Comparison of ENCODE assay signal across 8 cellular contexts in the genomic region with DNA sequence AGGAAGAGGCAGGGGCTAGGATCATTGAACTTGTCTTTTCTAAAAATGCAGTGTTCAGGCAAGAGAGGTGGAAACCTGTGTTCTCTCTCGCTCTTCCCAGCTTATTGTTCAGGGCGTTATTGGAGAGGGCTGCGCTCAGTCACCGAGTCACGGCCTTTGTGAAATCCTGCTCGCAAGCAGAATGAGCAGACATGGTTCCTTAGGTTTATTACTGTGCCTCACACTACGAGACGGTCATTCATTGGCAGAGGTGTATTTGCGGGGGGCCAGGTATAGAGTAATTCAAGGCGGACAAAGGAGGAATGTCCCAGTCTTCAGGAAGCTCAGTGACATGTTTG. TPM values are rescaled to one million over a fixed set of nuclear protein-coding genes. Genes with fewer than 3 reads are reported as not detected.
DNase-seq lines count a peak whose midpoint lies in the region; ATAC-seq and TF ChIP-seq lines count a peak whose summit lies in the region.

No MANE protein-coding gene starts in this region.

- H3K9me3 Mint-ChIP-seq in CD8-positive, alpha-beta T cell = no peaks in the 10 kb centered on the region

- no peaks in the 10 kb centered on the region for H3K27me3 ChIP-seq in CD8-positive, alpha-beta T cell (ENCODE audit: insufficient read depth, low read length)
- H3K27me3 ChIP-seq in liver (ENCODE audit: control insufficient read depth in 4 of 4, insufficient read depth in 4 of 4, low read length in 3 of 4) (no peaks in the 10 kb centered on the region), tibial nerve (no peaks in the 10 kb centered on the region)

- peaks cover 26% of the 10 kb centered on the region for H3K4me1 Mint-ChIP-seq in CD8-positive, alpha-beta T cell (ENCODE audit: low read depth)

- H3K27me3 Mint-ChIP-seq in CD8-positive, alpha-beta T cell (ENCODE audit: low read depth) = no peaks in the 10 kb centered on the region

- peaks cover 13% of the 10 kb centered on the region for H3K4me1 ChIP-seq in CD8-positive, alpha-beta T cell (ENCODE audit: insufficient read depth, low read length)
- H3K4me1 ChIP-seq in liver (ENCODE audit: control insufficient read depth in 4 of 4, insufficient read depth in 4 of 4, low read length in 3 of 4) = peaks cover 0 to 19% (median 16%) of the 10 kb centered on the region in 4 donors
- peaks cover 0 to 25% (median 7%) of the 10 kb centered on the region in 4 donors for H3K4me1 ChIP-seq in tibial nerve

- TF ChIP-seq POLR2A in tibial nerve (IDR thresholded peaks at IDR 0.05) = no peak

- ATAC-seq in CD8-positive, alpha-beta T cell = peak; percentile 6
- ATAC-seq in HG03108 (IDR thresholded peaks at IDR 0.05; ENCODE audit: unreplicated experiment) (peak; percentile 8), GM21381 (IDR thresholded peaks at IDR 0.05; ENCODE audit: unreplicated experiment) (no peak), HG03571 (IDR thresholded peaks at IDR 0.05; ENCODE audit: unreplicated experiment) (no peak)

- peak overlapping the region; percentile 61 for H3K27ac ChIP-seq in CD8-positive, alpha-beta T cell (ENCODE audit: low read depth, low read length)
- H3K27ac ChIP-seq in liver (ENCODE audit: low read depth in 1 of 2, low read length in 2 of 2) (peak overlapping the region; percentile 64 to 71), tibial nerve (peak overlapping the region; percentile 77 to 88 (median 84))

- intact Hi-C loops in CD8-positive, alpha-beta T cell (cut with DNase I, micrococcal nuclease) = loop anchor here (5.0 to 10.0 kb wide), 3 partner anchors 33 to 851 kb away; partner anchors contain the start of gene ORAI2 (in 1 of the 2)

- peak overlapping the region; percentile 1 to 52 for H3K9ac ChIP-seq in liver (ENCODE audit: low read depth in 1 of 2, low read length in 2 of 2)

- no peak for TF ChIP-seq CTCF in CD8-positive, alpha-beta T cell (IDR thresholded peaks at IDR 0.05)
- TF ChIP-seq CTCF in astrocyte of the cerebellum (IDR thresholded peaks at IDR 0.05; ENCODE audit: low read depth, low read length, missing control alignments) = no peak
- no peak for TF ChIP-seq CTCF in liver (IDR thresholded peaks at IDR 0.05; ENCODE audit: low read depth, low read length, missing input control)
- no peak for TF ChIP-seq CTCF in tibial nerve (IDR thresholded peaks at IDR 0.05)

- 8% methylated on average over 10 of the region's 10 CpGs for whole genome bisulfite sequencing in liver
- 6 to 7% methylated on average over 10 of the region's 10 CpGs for WGBS in tibial nerve, 2 donors

- H3K36me3 Mint-ChIP-seq in CD8-positive, alpha-beta T cell = peaks cover 31% of the 10 kb centered on the region

- CTCF ChIA-PET in CD8-positive, alpha-beta T cell (lab: Charles Lee) = interaction anchor here (0.7 to 4.9 kb wide), 5 partner anchors 11 to 116 kb away, joined by 3 to 32 read pairs (median 13); no protein-coding TSS in a partner anchor

- H3K4me3 ChIP-seq in CD8-positive, alpha-beta T cell (ENCODE audit: low read depth, low read length) = peak overlapping the region; percentile 84
- H3K4me3 ChIP-seq in astrocyte of the cerebellum (ENCODE audit: low read depth, low read length) (peak overlapping the region; percentile 98), liver (ENCODE audit: low read depth in 1 of 3, low read length in 3 of 3) (peak overlapping the region; percentile 45 to 96 (median 89)), tibial nerve (peak overlapping the region; percentile 56 to 97 (median 80))

- H3K4me3 Mint-ChIP-seq in CD8-positive, alpha-beta T cell = peak overlapping the region; percentile 96

- no peak for TF ChIP-seq RAD21 in liver (IDR thresholded peaks at IDR 0.05)

- H3K36me3 ChIP-seq in CD8-positive, alpha-beta T cell (ENCODE audit: insufficient read depth, low read length) = peaks cover 16% of the 10 kb centered on the region
- H3K36me3 ChIP-seq in liver (ENCODE audit: control insufficient read depth in 4 of 4, insufficient read depth in 3 of 4, low read depth in 1 of 4, low read length in 3 of 4) = peaks cover 5 to 17% (median 9%) of the 10 kb centered on the region in 4 donors
- peaks cover 0 to 31% (median 9%) of the 10 kb centered on the region in 3 donors for H3K36me3 ChIP-seq in tibial nerve

- H3K9me3 ChIP-seq in CD8-positive, alpha-beta T cell (ENCODE audit: low read length) = no peaks in the 10 kb centered on the region
- H3K9me3 ChIP-seq in liver (ENCODE audit: control insufficient read depth in 4 of 4, low read length in 3 of 4) (no peaks in the 10 kb centered on the region), tibial nerve (no peaks in the 10 kb centered on the region)

- in situ Hi-C loops in astrocyte of the cerebellum (cut with HindIII; ENCODE audit: low sequenced_read_pairs) = no loop called here

- POLR2A ChIA-PET in CD8-positive, alpha-beta T cell (lab: Charles Lee) = interaction anchor here (1.0 to 2.7 kb wide), 9 partner anchors 9 to 113 kb away, joined by 3 to 18 read pairs (median 5); partner anchors contain the start of genes ALKBH4, LRWD1 and SH2B2

- DNase-seq in CD8-positive, alpha-beta T cell = no peak
- DNase-seq in astrocyte of the cerebellum (ENCODE audit: low read depth) (peak; percentile 4), tibial nerve (ENCODE audit: low spot score in 2 of 2) (no peak), kidney tubule cell (ENCODE audit: low spot score) (no peak)

- peak overlapping the region; percentile 97 for H3K27ac Mint-ChIP-seq in CD8-positive, alpha-beta T cell

- TF ChIP-seq EP300 in tibial nerve (IDR thresholded peaks at IDR 0.05) = no peak

TF ChIP-seq in liver, 16 proteins besides CTCF, POLR2A, EP300 and RAD21:
- TF ChIP-seq TAF1 (conservative IDR thresholded peaks at IDR 0.05) = no peak
- TF ChIP-seq EGR1 (IDR thresholded peaks at IDR 0.05; ENCODE audit: low read depth in 2 of 2) = no peak

RNA-seq across cellular contexts. Expression of gene PRKRIP1, which starts 0.6 kb away (rescaled TPM):
- total RNA-seq in CD8-positive, alpha-beta T cell = 10 to 100 TPM; 51.1 to 57.2 TPM
- total RNA-seq in liver (10 to 100 TPM in 1 of 2 donors, 1 to 10 TPM in 1; 6.8 to 15.8 TPM), tibial nerve (10 to 100 TPM; 34.7 to 62.1 (median 48.5) TPM)
- polyA plus RNA-seq in liver = 1 to 10 TPM; 5.4 to 7.3 TPM

RNA-seq across cellular contexts. Expression of gene ORAI2, which starts 37.8 kb away (rescaled TPM):
- 10 to 100 TPM; 20.4 to 25.5 TPM for total RNA-seq in CD8-positive, alpha-beta T cell
- total RNA-seq in liver (10 to 100 TPM in 1 of 2 donors, 1 to 10 TPM in 1; 5.5 to 10.3 TPM), tibial nerve (10 to 100 TPM in 1 of 4 donors, 1 to 10 TPM in 3; 4.4 to 18.6 (median 7.7) TPM)
- 1 to 10 TPM; 1.3 to 4.0 TPM for polyA plus RNA-seq in liver

RNA-seq across cellular contexts. Expression of gene SPDYE6, which starts 39.3 kb away (rescaled TPM):
- total RNA-seq in CD8-positive, alpha-beta T cell = not detected
- total RNA-seq in liver = not detected
- polyA plus RNA-seq in liver = 1 to 10 TPM in 1 of 2 donors, not detected in 1; 2.4 TPM
- total RNA-seq in tibial nerve = not detected

Comparison
In these comparisons a context has a peak if more than half of its experiments do, and no peak if none do; other contexts are left out.
1. ATAC-seq: peak in CD8-positive, alpha-beta T cell (single experiment) and HG03108 (single experiment); none in GM21381 (single experiment) and HG03571 (single experiment).
2. Peak in every context shown above with its lines, with median percentiles within 50 percentile points of each other: H3K27ac ChIP-seq and H3K4me3 ChIP-seq.